Comparison of ENCODE assay signal across 1 cellular context in genomic region chr3:11186318-11186692, GRCh38.
TF ChIP-seq lines count a peak whose summit lies in the region.

No MANE protein-coding gene starts in this region.

TF ChIP-seq in IMR-90, 13 proteins besides CTCF, POLR2A, EP300 and RAD21:
- no peak for TF ChIP-seq RCOR1 (IDR thresholded peaks at IDR 0.05; ENCODE audit: insufficient replicate concordance, low read length)
- TF ChIP-seq, protein P1, sequence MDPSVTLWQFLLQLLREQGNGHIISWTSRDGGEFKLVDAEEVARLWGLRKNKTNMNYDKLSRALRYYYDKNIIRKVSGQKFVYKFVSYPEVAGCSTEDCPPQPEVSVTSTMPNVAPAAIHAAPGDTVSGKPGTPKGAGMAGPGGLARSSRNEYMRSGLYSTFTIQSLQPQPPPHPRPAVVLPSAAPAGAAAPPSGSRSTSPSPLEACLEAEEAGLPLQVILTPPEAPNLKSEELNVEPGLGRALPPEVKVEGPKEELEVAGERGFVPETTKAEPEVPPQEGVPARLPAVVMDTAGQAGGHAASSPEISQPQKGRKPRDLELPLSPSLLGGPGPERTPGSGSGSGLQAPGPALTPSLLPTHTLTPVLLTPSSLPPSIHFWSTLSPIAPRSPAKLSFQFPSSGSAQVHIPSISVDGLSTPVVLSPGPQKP (IDR thresholded peaks at IDR 0.05; ENCODE audit: borderline replicate concordance, low read depth, low read length) = no peak
- TF ChIP-seq CHD1 (IDR thresholded peaks at IDR 0.05; ENCODE audit: low read depth, low read length) = no peak
- no peak for TF ChIP-seq SMC3 (IDR thresholded peaks at IDR 0.05; ENCODE audit: low read depth, low read length)
- no peak for TF ChIP-seq BHLHE40 (IDR thresholded peaks at IDR 0.05; ENCODE audit: low read depth, low read length)
- TF ChIP-seq MXI1 (IDR thresholded peaks at IDR 0.05; ENCODE audit: borderline replicate concordance, low read depth, low read length) = no peak
- TF ChIP-seq FOS (IDR thresholded peaks at IDR 0.05; ENCODE audit: low read depth, low read length) = no peak
- TF ChIP-seq NFE2L2 (IDR thresholded peaks at IDR 0.05; ENCODE audit: low read depth, low read length) = no peak
- TF ChIP-seq MAZ (IDR thresholded peaks at IDR 0.05; ENCODE audit: borderline replicate concordance, low read depth, low read length) = no peak
- no peak for TF ChIP-seq MAFK (IDR thresholded peaks at IDR 0.05; ENCODE audit: low read depth, low read length)
- no peak for TF ChIP-seq USF2 (IDR thresholded peaks at IDR 0.05; ENCODE audit: low read depth, low read length)
- no peak for TF ChIP-seq RFX5 (IDR thresholded peaks at IDR 0.05; ENCODE audit: low read depth, low read length)
- TF ChIP-seq CEBPB (IDR thresholded peaks at IDR 0.05; ENCODE audit: low read depth, low read length) = no peak
TF ChIP-seq in IMR-90: peak in this region for 0.
